32 cellular contexts compared by ENCODE assay signal in the genomic region with DNA sequence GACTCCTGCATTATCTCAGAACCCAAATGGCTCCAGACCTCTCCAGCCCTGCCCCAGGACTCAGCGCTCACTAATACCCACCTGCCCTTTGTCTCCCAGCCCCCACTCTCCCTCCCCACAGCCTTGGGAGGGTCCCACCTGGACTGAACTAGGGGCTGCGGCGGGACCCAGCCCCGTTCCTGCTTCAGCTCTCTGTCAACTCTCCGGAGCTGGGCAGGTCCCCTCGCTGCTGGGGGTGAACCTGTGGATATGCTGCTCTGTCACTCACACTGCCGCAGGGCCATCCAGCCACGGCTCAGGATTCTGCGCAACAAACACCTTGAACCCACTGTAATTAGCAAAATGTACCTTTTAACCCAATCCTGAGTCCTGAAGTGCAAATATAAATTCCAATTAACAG. TPM values are rescaled to one million over a fixed set of nuclear protein-coding genes. Genes with fewer than 3 reads are reported as not detected.
"Had no signal": no experiment of that assay in that cellular context is flagged by ENCODE, and none has a peak within 500 bp of the region (broad histone marks: within the 10 kb centered on the region; RNA-seq: fewer than 3 reads in every experiment).

No MANE protein-coding gene starts in this region.

- H3K4me1 ChIP-seq: SJSA1 had no signal

- H3K9me3 ChIP-seq: MG63, SJSA1, SK-N-SH had no signal

- H3K27ac Mint-ChIP-seq: activated CD4-positive, alpha-beta memory T cell treated with anti-CD3 and anti-CD28 coated beads for 36 hours; activated CD4-positive, alpha-beta T cell treated with anti-CD3 and anti-CD28 coated beads, Interleukin-2, amount 10 ng/mL, durations not matched to agents 7 days and 5 days; activated naive CD4-positive, alpha-beta T cell treated with anti-CD3 and anti-CD28 coated beads, Interleukin-2, amount 10 ng/mL, durations not matched to agents 7 days and 5 days; activated naive CD8-positive, alpha-beta T cell; activated naive CD8-positive, alpha-beta T cell treated with anti-CD3 and anti-CD28 coated beads, Interleukin-2, amount 50 U/mL, for 24 hours; activated T-helper 1 cell treated with anti-CD3 and anti-CD28 coated beads, Interleukin-12 subunit alpha, Interleukin-12 subunit beta, Interleukin-2, Interleukin-4 antibody, amounts not matched to agents 30 ng/mL and 10 ng/mL and 1 ng/mL, durations not matched to agents 14 hours and 24 hours and 36 hours; brain; T-helper 1 cell treated with Interleukin-12 subunit alpha and Interleukin-12 subunit beta and Interleukin-4 antibody, amounts not matched to agents 30 μg/mL and 1 μg/mL, for 36 hours; T-helper 2 cell treated with Interferon-gamma antibody and Interleukin-4, amounts not matched to agents 5 μg/mL and 100 μg/mL, for 36 hours had no signal

- H3K27me3 Mint-ChIP-seq: brain had no signal

- H3K4me3 ChIP-seq: MG63, PC-9, SJSA1 had no signal

- H3K4me3 Mint-ChIP-seq: activated CD4-positive, alpha-beta memory T cell treated with anti-CD3 and anti-CD28 coated beads for 36 hours; activated CD4-positive, alpha-beta T cell treated with anti-CD3 and anti-CD28 coated beads, Interleukin-2, amount 10 ng/mL, durations not matched to agents 7 days and 5 days; activated naive CD4-positive, alpha-beta T cell treated with anti-CD3 and anti-CD28 coated beads, Interleukin-2, amount 10 ng/mL, durations not matched to agents 7 days and 5 days; activated naive CD8-positive, alpha-beta T cell; activated naive CD8-positive, alpha-beta T cell treated with anti-CD3 and anti-CD28 coated beads, Interleukin-2, amount 50 U/mL, for 24 hours; activated T-cell treated with anti-CD3 and anti-CD28 coated beads, Interleukin-2, amount 50 U/mL, for 4 hours; activated T-helper 1 cell treated with anti-CD3 and anti-CD28 coated beads, Interleukin-12 subunit alpha, Interleukin-12 subunit beta, Interleukin-2, Interleukin-4 antibody, amounts not matched to agents 30 ng/mL and 10 ng/mL and 1 ng/mL, durations not matched to agents 14 hours and 24 hours and 36 hours; brain; T-helper 1 cell treated with Interleukin-12 subunit alpha and Interleukin-12 subunit beta and Interleukin-4 antibody, amounts not matched to agents 30 μg/mL and 1 μg/mL, for 36 hours; T-helper 2 cell treated with Interferon-gamma antibody and Interleukin-4, amounts not matched to agents 5 μg/mL and 100 μg/mL, for 36 hours had no signal

- H3K36me3 Mint-ChIP-seq: activated CD4-positive, alpha-beta memory T cell treated with anti-CD3 and anti-CD28 coated beads for 36 hours; activated naive CD4-positive, alpha-beta T cell treated with anti-CD3 and anti-CD28 coated beads, Interleukin-2, amount 10 ng/mL, durations not matched to agents 7 days and 5 days; activated naive CD8-positive, alpha-beta T cell; brain had no signal

- ATAC-seq: activated naive CD8-positive, alpha-beta T cell treated with anti-CD3 and anti-CD28 coated beads, Interleukin-2, amount 50 U/mL, for 24 hours; activated T-cell treated with anti-CD3 and anti-CD28 coated beads, Interleukin-2, amount 50 U/mL, for 4 hours had no signal

- H3K27me3 ChIP-seq: MG63 had no signal

- H3K36me3 ChIP-seq: MG63, SJSA1 had no signal

- H3K9me3 Mint-ChIP-seq: activated CD4-positive, alpha-beta memory T cell treated with anti-CD3 and anti-CD28 coated beads for 36 hours; activated CD4-positive, alpha-beta T cell treated with anti-CD3 and anti-CD28 coated beads, Interleukin-2, amount 10 ng/mL, durations not matched to agents 7 days and 5 days; activated naive CD4-positive, alpha-beta T cell treated with anti-CD3 and anti-CD28 coated beads, Interleukin-2, amount 10 ng/mL, durations not matched to agents 7 days and 5 days; activated naive CD8-positive, alpha-beta T cell treated with anti-CD3 and anti-CD28 coated beads, Interleukin-2, amount 50 U/mL, for 24 hours; activated T-cell treated with anti-CD3 and anti-CD28 coated beads, Interleukin-2, amount 50 U/mL, for 4 hours; activated T-helper 1 cell treated with anti-CD3 and anti-CD28 coated beads, Interleukin-12 subunit alpha, Interleukin-12 subunit beta, Interleukin-2, Interleukin-4 antibody, amounts not matched to agents 30 ng/mL and 10 ng/mL and 1 ng/mL, durations not matched to agents 14 hours and 24 hours and 36 hours; T-helper 1 cell treated with Interleukin-12 subunit alpha and Interleukin-12 subunit beta and Interleukin-4 antibody, amounts not matched to agents 30 μg/mL and 1 μg/mL, for 36 hours; T-helper 2 cell treated with Interferon-gamma antibody and Interleukin-4, amounts not matched to agents 5 μg/mL and 100 μg/mL, for 36 hours had no signal

- H3K27ac ChIP-seq: PC-9, RWPE1, SJSA1 had no signal

- H3K4me1 Mint-ChIP-seq: activated CD4-positive, alpha-beta T cell treated with anti-CD3 and anti-CD28 coated beads, Interleukin-2, amount 10 ng/mL, durations not matched to agents 7 days and 5 days; activated naive CD4-positive, alpha-beta T cell treated with anti-CD3 and anti-CD28 coated beads, Interleukin-2, amount 10 ng/mL, durations not matched to agents 7 days and 5 days; activated naive CD8-positive, alpha-beta T cell treated with anti-CD3 and anti-CD28 coated beads, Interleukin-2, amount 50 U/mL, for 24 hours had no signal

- DNase-seq: activated CD4-positive, alpha-beta memory T cell treated with anti-CD3 and anti-CD28 coated beads for 36 hours; activated CD4-positive, alpha-beta T cell treated with anti-CD3 and anti-CD28 coated beads, Interleukin-2, amount 10 ng/mL, durations not matched to agents 7 days and 5 days; activated CD8-positive, alpha-beta memory T cell treated with anti-CD3 and anti-CD28 coated beads, Interleukin-2, amount 50 U/mL, for 4 hours; activated naive CD4-positive, alpha-beta T cell treated with anti-CD3 and anti-CD28 coated beads, Interleukin-2, amount 10 ng/mL, durations not matched to agents 7 days and 5 days; activated naive CD8-positive, alpha-beta T cell treated with anti-CD3 and anti-CD28 coated beads, Interleukin-2, amount 50 U/mL, for 24 hours; activated T-cell treated with anti-CD3 and anti-CD28 coated beads for 4 hours; activated T-cell treated with anti-CD3 and anti-CD28 coated beads, Interleukin-2, amount 50 U/mL, for 4 hours; anterior cingulate cortex; central memory CD4-positive, alpha-beta T cell; Kasumi-1; KG1; MG63; NCI-H1092; NCI-H1436 treated with DMSO at 0.1 percent for 48 hours; NCI-H1694 treated with DMSO at 0.1 percent for 48 hours; NCI-H2029; NCI-H2171; NCI-H510A; NCI-H526; NCI-H748 treated with DMSO at 0.1 percent for 48 hours; NK-92 treated with Interleukin-12 subunit alpha and Interleukin-12 subunit beta, amount 100 ng/mL, for 24 hours; PC-9; SHP77 treated with DMSO at 0.1 percent for 48 hours; SK-N-SH had no signal

RNA-seq across cellular contexts. Expression of gene IRX4, which starts 44.7 kb away (rescaled TPM):
- total RNA-seq: activated CD4-positive, alpha-beta memory T cell treated with anti-CD3 and anti-CD28 coated beads for 36 hours; activated CD4-positive, alpha-beta T cell treated with anti-CD3 and anti-CD28 coated beads, Interleukin-2, amount 10 ng/mL, durations not matched to agents 7 days and 5 days; activated T-cell treated with anti-CD3 and anti-CD28 coated beads, Interleukin-2, amount 50 U/mL, for 4 hours; activated T-helper 1 cell treated with anti-CD3 and anti-CD28 coated beads, Interleukin-12 subunit alpha, Interleukin-12 subunit beta, Interleukin-2, Interleukin-4 antibody, amounts not matched to agents 30 ng/mL and 10 ng/mL and 1 ng/mL, durations not matched to agents 14 hours and 24 hours and 36 hours; OCI-LY7; PC-9; SJSA1 had no signal
